In genomic region chr4:185738038-185738552, GRCh38 we compare ENCODE assay signal across 12 cellular contexts.
DNase-seq lines count a peak whose midpoint lies in the region; FAIRE-seq and TF ChIP-seq lines count a peak whose summit lies in the region.
"Had no signal": no experiment of that assay in that cellular context is flagged by ENCODE, and none has a peak within 500 bp of the region (broad histone marks: within the 10 kb centered on the region; RNA-seq: fewer than 3 reads in every experiment).

No MANE protein-coding gene starts in this region.

- no peaks in the 10 kb centered on the region for H3K9me2 ChIP-seq in Karpas-422 (replicated peaks; ENCODE audit: insufficient read depth, low read length)

- DNase-seq in NCI-H2227 (lab: John Stamatoyannopoulos, UW; ENCODE audit: unreplicated experiment) (peak; percentile 17), coronary artery (ENCODE audit: low spot score) (no peak), kidney (no peak), stromal cell of bone marrow (ENCODE audit: low read depth) (peak; percentile 80), SW480 (ENCODE audit: low spot score) (no peak), Karpas-422 (no peak), Kasumi-1 (lab: John Stamatoyannopoulos, UW) (no peak), KG1 (lab: John Stamatoyannopoulos, UW) (no peak)
- DNase-seq: DMS 273 treated with DMSO at 0.1 percent for 48 hours; NCI-H524 treated with DMSO at 0.1 percent for 48 hours; stimulated activated CD4-positive, alpha-beta T cell treated with anti-CD3 and anti-CD28 coated beads, Interleukin-4, amount 100 ng/mL, for 4 hours; T-helper 17 cell had no signal

- peaks cover 9 to 13% of the 10 kb centered on the region in 2 donors for H3K4me1 ChIP-seq in kidney (ENCODE audit: control insufficient read depth in 1 of 2, insufficient read depth in 1 of 2, low read depth in 1 of 2, low read length in 2 of 2)
- peaks cover 20% of the 10 kb centered on the region for H3K4me1 ChIP-seq in Karpas-422 (ENCODE audit: low read length)

- no peaks in the 10 kb centered on the region for H3K27me3 ChIP-seq in Karpas-422 (ENCODE audit: low read length)

- no peak for FAIRE-seq in kidney (lab: Jason Lieb, UNC)

- H3K27ac ChIP-seq in coronary artery (peak overlapping the region; percentile 85 to 92), kidney (ENCODE audit: low read depth in 2 of 2, low read length in 2 of 2) (peak overlapping the region; percentile 41 to 65), Karpas-422 (ENCODE audit: low read length) (no peak overlapping the region)

- H4K20me1 ChIP-seq in Karpas-422 (ENCODE audit: insufficient read depth, low read depth, low read length), result no peaks in the 10 kb centered on the region

- no peak overlapping the region for H3K9ac ChIP-seq in kidney (ENCODE audit: low read length in 2 of 2)
- H3K9ac ChIP-seq in Karpas-422 (ENCODE audit: low read length), result no peak overlapping the region

- H3K9me3 ChIP-seq in kidney (ENCODE audit: control insufficient read depth in 1 of 2, low read length in 2 of 2) (no peaks in the 10 kb centered on the region), Karpas-422 (ENCODE audit: low read length) (no peaks in the 10 kb centered on the region)

- H3K4me3 ChIP-seq in coronary artery (peak overlapping the region; percentile 62), kidney (ENCODE audit: low read length in 2 of 2) (peak overlapping the region in 1 of 2 donors; percentile 11), Karpas-422 (ENCODE audit: low read length) (no peak overlapping the region)

- H2AFZ ChIP-seq in Karpas-422 (ENCODE audit: low read length), result no peak overlapping the region

- H3K79me2 ChIP-seq in Karpas-422 (ENCODE audit: low read length), result no peaks in the 10 kb centered on the region

- TF ChIP-seq CTCF in coronary artery (IDR thresholded peaks at IDR 0.05), result no peak
- no peak for TF ChIP-seq CTCF in kidney (IDR thresholded peaks at IDR 0.05; ENCODE audit: borderline replicate concordance, extremely low read depth, insufficient read depth)

- no peak overlapping the region for H3K4me2 ChIP-seq in Karpas-422 (ENCODE audit: low read depth, low read length, poor library complexity, severe bottlenecking)

- H3K36me3 ChIP-seq in kidney (ENCODE audit: control insufficient read depth in 1 of 2, insufficient read depth in 2 of 2, low read length in 2 of 2), result peaks cover 0 to 2% of the 10 kb centered on the region in 2 donors
- no peaks in the 10 kb centered on the region for H3K36me3 ChIP-seq in Karpas-422 (ENCODE audit: insufficient read depth, low read length)

- intact Hi-C loops in kidney (cut with DNase I), result no loop called here

Comparison
In these comparisons a context has a peak if more than half of its experiments do, and no peak if none do; other contexts are left out.
1. DNase-seq: peak in NCI-H2227 (single experiment) and stromal cell of bone marrow (single experiment); none in coronary artery (single experiment), kidney (single experiment), SW480 (single experiment), Karpas-422 (single experiment), Kasumi-1 (0 of 2) and KG1 (single experiment).